In the genomic region with DNA sequence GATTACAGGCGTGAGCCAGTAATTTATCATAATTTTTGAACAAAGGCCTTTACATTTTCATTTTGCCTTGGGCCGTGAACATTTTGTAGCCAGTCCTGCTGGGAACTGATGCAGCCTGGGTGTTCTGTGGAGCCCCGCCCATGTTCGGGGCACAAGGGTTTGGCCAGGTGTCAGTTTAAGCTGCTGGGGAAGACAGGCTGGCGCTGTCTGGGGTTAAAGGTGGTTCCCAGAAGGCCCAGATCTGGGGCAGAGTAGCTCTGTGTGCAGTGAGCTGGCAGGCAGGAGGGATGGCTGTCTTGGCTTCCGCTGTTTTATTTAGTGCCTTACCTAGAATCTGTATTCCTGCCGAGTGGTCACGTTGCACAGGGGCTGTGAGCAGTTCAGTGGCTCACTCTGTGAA, we compare ENCODE assay signal across 1 cellular context.
TF ChIP-seq lines count a peak whose summit lies in the region.

No MANE protein-coding gene starts in this region.

TF ChIP-seq in GM23338, 12 proteins besides CTCF, POLR2A, EP300 and RAD21 (continued from another document):
- TF ChIP-seq, protein P1, sequence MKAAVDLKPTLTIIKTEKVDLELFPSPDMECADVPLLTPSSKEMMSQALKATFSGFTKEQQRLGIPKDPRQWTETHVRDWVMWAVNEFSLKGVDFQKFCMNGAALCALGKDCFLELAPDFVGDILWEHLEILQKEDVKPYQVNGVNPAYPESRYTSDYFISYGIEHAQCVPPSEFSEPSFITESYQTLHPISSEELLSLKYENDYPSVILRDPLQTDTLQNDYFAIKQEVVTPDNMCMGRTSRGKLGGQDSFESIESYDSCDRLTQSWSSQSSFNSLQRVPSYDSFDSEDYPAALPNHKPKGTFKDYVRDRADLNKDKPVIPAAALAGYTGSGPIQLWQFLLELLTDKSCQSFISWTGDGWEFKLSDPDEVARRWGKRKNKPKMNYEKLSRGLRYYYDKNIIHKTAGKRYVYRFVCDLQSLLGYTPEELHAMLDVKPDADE (IDR thresholded peaks at IDR 0.05), result no peak
- TF ChIP-seq, protein P2, sequence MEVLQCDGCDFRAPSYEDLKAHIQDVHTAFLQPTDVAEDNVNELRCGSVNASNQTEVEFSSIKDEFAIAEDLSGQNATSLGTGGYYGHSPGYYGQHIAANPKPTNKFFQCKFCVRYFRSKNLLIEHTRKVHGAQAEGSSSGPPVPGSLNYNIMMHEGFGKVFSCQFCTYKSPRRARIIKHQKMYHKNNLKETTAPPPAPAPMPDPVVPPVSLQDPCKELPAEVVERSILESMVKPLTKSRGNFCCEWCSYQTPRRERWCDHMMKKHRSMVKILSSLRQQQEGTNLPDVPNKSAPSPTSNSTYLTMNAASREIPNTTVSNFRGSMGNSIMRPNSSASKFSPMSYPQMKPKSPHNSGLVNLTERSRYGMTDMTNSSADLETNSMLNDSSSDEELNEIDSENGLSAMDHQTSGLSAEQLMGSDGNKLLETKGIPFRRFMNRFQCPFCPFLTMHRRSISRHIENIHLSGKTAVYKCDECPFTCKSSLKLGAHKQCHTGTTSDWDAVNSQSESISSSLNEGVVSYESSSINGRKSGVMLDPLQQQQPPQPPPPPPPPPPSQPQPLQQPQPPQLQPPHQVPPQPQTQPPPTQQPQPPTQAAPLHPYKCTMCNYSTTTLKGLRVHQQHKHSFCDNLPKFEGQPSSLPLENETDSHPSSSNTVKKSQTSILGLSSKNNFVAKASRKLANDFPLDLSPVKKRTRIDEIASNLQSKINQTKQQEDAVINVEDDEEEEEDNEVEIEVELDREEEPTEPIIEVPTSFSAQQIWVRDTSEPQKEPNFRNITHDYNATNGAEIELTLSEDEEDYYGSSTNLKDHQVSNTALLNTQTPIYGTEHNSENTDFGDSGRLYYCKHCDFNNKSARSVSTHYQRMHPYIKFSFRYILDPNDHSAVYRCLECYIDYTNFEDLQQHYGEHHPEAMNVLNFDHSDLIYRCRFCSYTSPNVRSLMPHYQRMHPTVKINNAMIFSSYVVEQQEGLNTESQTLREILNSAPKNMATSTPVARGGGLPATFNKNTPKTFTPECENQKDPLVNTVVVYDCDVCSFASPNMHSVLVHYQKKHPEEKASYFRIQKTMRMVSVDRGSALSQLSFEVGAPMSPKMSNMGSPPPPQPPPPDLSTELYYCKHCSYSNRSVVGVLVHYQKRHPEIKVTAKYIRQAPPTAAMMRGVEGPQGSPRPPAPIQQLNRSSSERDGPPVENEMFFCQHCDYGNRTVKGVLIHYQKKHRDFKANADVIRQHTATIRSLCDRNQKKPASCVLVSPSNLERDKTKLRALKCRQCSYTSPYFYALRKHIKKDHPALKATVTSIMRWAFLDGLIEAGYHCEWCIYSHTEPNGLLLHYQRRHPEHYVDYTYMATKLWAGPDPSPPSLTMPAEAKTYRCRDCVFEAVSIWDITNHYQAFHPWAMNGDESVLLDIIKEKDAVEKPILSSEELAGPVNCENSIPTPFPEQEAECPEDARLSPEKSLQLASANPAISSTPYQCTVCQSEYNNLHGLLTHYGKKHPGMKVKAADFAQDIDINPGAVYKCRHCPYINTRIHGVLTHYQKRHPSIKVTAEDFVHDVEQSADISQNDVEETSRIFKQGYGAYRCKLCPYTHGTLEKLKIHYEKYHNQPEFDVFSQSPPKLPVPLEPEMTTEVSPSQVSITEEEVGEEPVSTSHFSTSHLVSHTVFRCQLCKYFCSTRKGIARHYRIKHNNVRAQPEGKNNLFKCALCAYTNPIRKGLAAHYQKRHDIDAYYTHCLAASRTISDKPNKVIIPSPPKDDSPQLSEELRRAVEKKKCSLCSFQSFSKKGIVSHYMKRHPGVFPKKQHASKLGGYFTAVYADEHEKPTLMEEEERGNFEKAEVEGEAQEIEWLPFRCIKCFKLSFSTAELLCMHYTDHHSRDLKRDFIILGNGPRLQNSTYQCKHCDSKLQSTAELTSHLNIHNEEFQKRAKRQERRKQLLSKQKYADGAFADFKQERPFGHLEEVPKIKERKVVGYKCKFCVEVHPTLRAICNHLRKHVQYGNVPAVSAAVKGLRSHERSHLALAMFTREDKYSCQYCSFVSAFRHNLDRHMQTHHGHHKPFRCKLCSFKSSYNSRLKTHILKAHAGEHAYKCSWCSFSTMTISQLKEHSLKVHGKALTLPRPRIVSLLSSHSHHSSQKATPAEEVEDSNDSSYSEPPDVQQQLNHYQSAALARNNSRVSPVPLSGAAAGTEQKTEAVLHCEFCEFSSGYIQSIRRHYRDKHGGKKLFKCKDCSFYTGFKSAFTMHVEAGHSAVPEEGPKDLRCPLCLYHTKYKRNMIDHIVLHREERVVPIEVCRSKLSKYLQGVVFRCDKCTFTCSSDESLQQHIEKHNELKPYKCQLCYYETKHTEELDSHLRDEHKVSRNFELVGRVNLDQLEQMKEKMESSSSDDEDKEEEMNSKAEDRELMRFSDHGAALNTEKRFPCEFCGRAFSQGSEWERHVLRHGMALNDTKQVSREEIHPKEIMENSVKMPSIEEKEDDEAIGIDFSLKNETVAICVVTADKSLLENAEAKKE (CRISPR knock-in tag; IDR thresholded peaks at IDR 0.05), result no peak
- TF ChIP-seq STAT1 (IDR thresholded peaks at IDR 0.05; ENCODE audit: unreplicated experiment) (no peak), ZNF114 (CRISPR knock-in tag; IDR thresholded peaks at IDR 0.05) (no peak)
